Comparison of ENCODE assay signal across 8 cellular contexts in genomic region chr5:139293199-139293503, GRCh38. TPM values are rescaled to one million over a fixed set of nuclear protein-coding genes. Genes with fewer than 3 reads are reported as not detected.
DNase-seq lines count a peak whose midpoint lies in the region; ATAC-seq and TF ChIP-seq lines count a peak whose summit lies in the region.

No MANE protein-coding gene starts in this region.

- H3K27ac Mint-ChIP-seq in activated naive CD4-positive, alpha-beta T cell treated with anti-CD3 and anti-CD28 coated beads, Interleukin-2, amount 50 U/mL, for 24 hours = peak overlapping the region; percentile 98
- peak overlapping the region; percentile 96 for H3K27ac Mint-ChIP-seq in type B pancreatic cell

- no peaks in the 10 kb centered on the region for H3K27me3 Mint-ChIP-seq in activated naive CD4-positive, alpha-beta T cell treated with anti-CD3 and anti-CD28 coated beads, Interleukin-2, amount 50 U/mL, for 24 hours
- H3K27me3 Mint-ChIP-seq in type B pancreatic cell = no peaks in the 10 kb centered on the region

- no peak for TF ChIP-seq CTCF in astrocyte of the spinal cord (IDR thresholded peaks at IDR 0.05; ENCODE audit: low read depth, low read length)
- TF ChIP-seq CTCF in lower lobe of right lung (IDR thresholded peaks at IDR 0.05) = no peak
- TF ChIP-seq CTCF in type B pancreatic cell (conservative IDR thresholded peaks at IDR 0.05) = no peak
- TF ChIP-seq CTCF in GM13976 (IDR thresholded peaks at IDR 0.05; ENCODE audit: borderline replicate concordance, control extremely low read depth, extremely low read depth, insufficient read depth, missing control alignments) = no peak

- intact Hi-C loops in lower lobe of right lung (cut with DNase I) = no loop called here

- H3K36me3 Mint-ChIP-seq in activated naive CD4-positive, alpha-beta T cell treated with anti-CD3 and anti-CD28 coated beads, Interleukin-2, amount 50 U/mL, for 24 hours = peaks cover 11% of the 10 kb centered on the region
- peaks cover 7% of the 10 kb centered on the region for H3K36me3 Mint-ChIP-seq in type B pancreatic cell

- no peaks in the 10 kb centered on the region for H3K27me3 ChIP-seq in lower lobe of right lung (ENCODE audit: low read depth)

- in situ Hi-C loops in astrocyte of the spinal cord (cut with HindIII; ENCODE audit: low sequenced_read_pairs) = no loop called here
- in situ Hi-C loops in GM13976 (cut with MboI; ENCODE audit: low sequenced_read_pairs, unreplicated experiment) = no loop called here

- H3K36me3 ChIP-seq in lower lobe of right lung = no peaks in the 10 kb centered on the region

- peaks cover 34% of the 10 kb centered on the region for H3K4me1 Mint-ChIP-seq in activated naive CD4-positive, alpha-beta T cell treated with anti-CD3 and anti-CD28 coated beads, Interleukin-2, amount 50 U/mL, for 24 hours
- peaks cover 30% of the 10 kb centered on the region for H3K4me1 Mint-ChIP-seq in type B pancreatic cell (ENCODE audit: unreplicated experiment)

- H3K4me1 ChIP-seq in lower lobe of right lung = peaks cover 33% of the 10 kb centered on the region

- no peak for DNase-seq in activated naive CD4-positive, alpha-beta T cell treated with anti-CD3 and anti-CD28 coated beads, Interleukin-2, amount 50 U/mL, for 16 hours
- DNase-seq in astrocyte of the spinal cord (ENCODE audit: low read depth, low spot score) = no peak
- DNase-seq in lower lobe of right lung = no peak
- DNase-seq in type B pancreatic cell (ENCODE audit: extremely low spot score, unreplicated experiment) = no peak
- no peak for DNase-seq in hippocampal formation (lab: John Stamatoyannopoulos, UW)
- no peak for DNase-seq in GM13976 (ENCODE audit: low spot score)

- H3K9me3 ChIP-seq in lower lobe of right lung = no peaks in the 10 kb centered on the region

- H3K4me3 ChIP-seq in astrocyte of the spinal cord (ENCODE audit: low read depth, low read length) (peak overlapping the region; percentile 95), lower lobe of right lung (peak overlapping the region; percentile 90)

- H3K4me3 Mint-ChIP-seq in activated naive CD4-positive, alpha-beta T cell treated with anti-CD3 and anti-CD28 coated beads, Interleukin-2, amount 50 U/mL, for 24 hours = peak overlapping the region; percentile 95
- H3K4me3 Mint-ChIP-seq in type B pancreatic cell = peak overlapping the region; percentile 96

- H3K9me3 Mint-ChIP-seq in activated naive CD4-positive, alpha-beta T cell treated with anti-CD3 and anti-CD28 coated beads, Interleukin-2, amount 50 U/mL, for 24 hours = no peaks in the 10 kb centered on the region
- H3K9me3 Mint-ChIP-seq in type B pancreatic cell = no peaks in the 10 kb centered on the region

- ATAC-seq in lower lobe of right lung (no peak), GM18867 (IDR thresholded peaks at IDR 0.05; ENCODE audit: unreplicated experiment) (no peak)

- peak overlapping the region; percentile 100 for H3K27ac ChIP-seq in lower lobe of right lung

RNA-seq across cellular contexts. Expression of gene MATR3, which starts 0.4 kb away (rescaled TPM):
- total RNA-seq in lower lobe of right lung (176 TPM), type B pancreatic cell (ENCODE audit: low replicate concordance) (185 and 276 TPM in 2 replicates)

RNA-seq across cellular contexts. Expression of gene PAIP2, which starts 48.5 kb away (rescaled TPM):
- total RNA-seq in lower lobe of right lung (84.1 TPM), type B pancreatic cell (ENCODE audit: low replicate concordance) (51.7 and 87.7 TPM in 2 replicates)
